Comparison of ENCODE assay signal across 3 cellular contexts in genomic region chr10:115105411-115105810, GRCh38. TPM values are rescaled to one million over a fixed set of nuclear protein-coding genes. Genes with fewer than 3 reads are reported as not detected.
"Had no signal": no experiment of that assay in that cellular context is flagged by ENCODE, and none has a peak within 500 bp of the region (broad histone marks: within the 10 kb centered on the region; RNA-seq: fewer than 3 reads in every experiment).

No MANE protein-coding gene starts in this region.

RNA-seq across cellular contexts. Expression of gene ATRNL1, which starts 12.2 kb away (rescaled TPM):
- total RNA-seq: activated naive CD4-positive, alpha-beta T cell treated with anti-CD3 and anti-CD28 coated beads for 36 hours; activated naive CD8-positive, alpha-beta T cell treated with anti-CD3 and anti-CD28 coated beads, Interleukin-2, amount 10 ng/mL, durations not matched to agents 7 days and 5 days; activated T-helper 1 cell treated with anti-CD3 and anti-CD28 coated beads, Interleukin-12 subunit alpha, Interleukin-12 subunit beta, Interleukin-2, Interleukin-4 antibody, amounts not matched to agents 30 ng/mL and 10 ng/mL and 1 ng/mL, durations not matched to agents 14 hours and 24 hours and 36 hours had no signal
